In the genomic region with DNA sequence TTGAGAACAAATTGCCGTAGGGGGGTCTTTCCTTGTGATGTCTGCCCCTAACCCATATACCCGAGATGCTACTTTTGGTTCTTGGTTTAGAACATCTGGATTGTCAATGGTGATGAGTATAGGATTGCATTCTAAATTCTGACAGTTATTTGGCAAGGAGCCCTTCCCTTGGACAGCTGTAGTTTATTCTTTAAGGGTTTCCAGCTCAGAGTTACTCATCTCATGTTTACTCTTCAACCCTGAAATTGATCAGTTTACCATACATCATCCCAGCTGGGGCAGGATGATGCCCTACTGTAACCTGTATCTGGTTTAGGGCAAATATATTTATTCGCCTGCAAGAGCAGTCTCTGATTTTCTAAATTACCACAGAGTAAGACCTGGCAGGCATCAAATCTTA, we compare ENCODE assay signal across 20 cellular contexts.
"Had no signal": no experiment of that assay in that cellular context is flagged by ENCODE, and none has a peak within 500 bp of the region (broad histone marks: within the 10 kb centered on the region; RNA-seq: fewer than 3 reads in every experiment).

No MANE protein-coding gene starts in this region.

- H3K4me2 ChIP-seq: hepatocyte had no signal

- H3K4me1 ChIP-seq: testis had no signal

- DNase-seq: activated CD4-positive, alpha-beta T cell treated with anti-CD3 and anti-CD28 coated beads, Interleukin-2, amount 10 ng/mL, durations not matched to agents 7 days and 5 days; activated effector memory CD4-positive, alpha-beta T cell treated with anti-CD3 and anti-CD28 coated beads, Interleukin-2, amount 50 U/mL, for 16 hours; activated naive CD4-positive, alpha-beta T cell treated with anti-CD3 and anti-CD28 coated beads, Interleukin-2, amount 50 U/mL, for 16 hours; activated T-cell treated with anti-CD3 and anti-CD28 coated beads, Interleukin-2, amount 50 U/mL, for 72 hours; adrenal gland; effector CD8-positive, alpha-beta T cell; esophagus squamous epithelium; islet precursor cell; left ventricle myocardium inferior; naive B cell; ovary; spleen; stimulated activated CD4-positive, alpha-beta T cell treated with anti-CD3 and anti-CD28 coated beads, Interleukin-4, amount 100 ng/mL, for 4 hours; testis; upper lobe of right lung had no signal

- H3K27me3 ChIP-seq: adrenal gland, hepatocyte, ovary, spleen, testis, upper lobe of right lung had no signal

- ATAC-seq: activated CD4-positive, CD25-positive, alpha-beta regulatory T cell treated with anti-CD3 and anti-CD28 coated beads, Interleukin-2, amount 50 U/mL, for 24 hours; sciatic nerve; stimulated activated memory B cell treated with anti-CD40 and anti-IgM and Interleukin-4, amounts not matched to agents 10 μg/mL and 1 μg/mL and 100 μg/mL, for 72 hours; upper lobe of right lung had no signal

- H3K79me2 ChIP-seq: hepatocyte had no signal

- H3K4me3 ChIP-seq: adrenal gland, esophagus squamous epithelium, hepatocyte, left ventricle myocardium inferior, ovary, spleen, testis, upper lobe of right lung had no signal

- FAIRE-seq: astrocyte had no signal

- H3K36me3 ChIP-seq: adrenal gland, esophagus squamous epithelium, left ventricle myocardium inferior, ovary, spleen, upper lobe of right lung had no signal

- H3K9me3 ChIP-seq: adrenal gland, esophagus squamous epithelium, left ventricle myocardium inferior, ovary, spleen, testis, upper lobe of right lung had no signal

- H2AFZ ChIP-seq: hepatocyte had no signal

- H3K27ac ChIP-seq: adrenal gland, hepatocyte, left ventricle myocardium inferior, ovary, testis had no signal
